In genomic region chr11:8335683-8336082, GRCh38 we compare ENCODE assay signal across 25 cellular contexts.
"Had no signal": no experiment of that assay in that cellular context is flagged by ENCODE, and none has a peak within 500 bp of the region (broad histone marks: within the 10 kb centered on the region; RNA-seq: fewer than 3 reads in every experiment).

No MANE protein-coding gene starts in this region.

- H3K4me1 ChIP-seq: breast epithelium, lower lobe of right lung, transverse colon, uterus had no signal

- H3K4me1 Mint-ChIP-seq: naive thymus-derived CD4-positive, alpha-beta T cell had no signal

- H3K36me3 Mint-ChIP-seq: naive thymus-derived CD4-positive, alpha-beta T cell; stimulated activated naive B cell treated with anti-CD40 and anti-IgM and Interleukin-4, amounts not matched to agents 10 μg/mL and 1 μg/mL and 100 μg/mL, for 72 hours had no signal

- H3K27ac Mint-ChIP-seq: activated CD8-positive, alpha-beta T cell treated with anti-CD3 and anti-CD28 coated beads, Interleukin-2, amount 10 ng/mL, durations not matched to agents 7 days and 5 days; activated naive CD8-positive, alpha-beta T cell treated with anti-CD3 and anti-CD28 coated beads, Interleukin-2, amount 50 U/mL, for 24 hours; activated T-helper 1 cell treated with anti-CD3 and anti-CD28 coated beads, Interleukin-12 subunit alpha, Interleukin-12 subunit beta, Interleukin-2, Interleukin-4 antibody, amounts not matched to agents 30 ng/mL and 10 ng/mL and 1 ng/mL, durations not matched to agents 14 hours and 24 hours and 36 hours; naive thymus-derived CD4-positive, alpha-beta T cell; stimulated activated naive B cell treated with anti-CD40 and anti-IgM and Interleukin-4, amounts not matched to agents 10 μg/mL and 1 μg/mL and 100 μg/mL, for 72 hours had no signal

- H3K36me3 ChIP-seq: breast epithelium, lower lobe of right lung, transverse colon, uterus had no signal

- H3K4me2 ChIP-seq: smooth muscle cell had no signal

- H3K9me3 ChIP-seq: breast epithelium, lower lobe of right lung, transverse colon, uterus had no signal

- DNase-seq: activated CD4-positive, alpha-beta T cell treated with anti-CD3 and anti-CD28 coated beads for 1 hour; activated CD4-positive, alpha-beta T cell treated with anti-CD3 and anti-CD28 coated beads, Interleukin-2, amount 50 U/mL, for 1 hour; activated CD8-positive, alpha-beta T cell treated with anti-CD3 and anti-CD28 coated beads, Interleukin-2, amount 10 ng/mL, durations not matched to agents 7 days and 5 days; activated gamma-delta T cell; activated naive CD4-positive, alpha-beta T cell treated with anti-CD3 and anti-CD28 coated beads, Interleukin-2, amount 50 U/mL, for 16 hours; activated naive CD8-positive, alpha-beta T cell treated with anti-CD3 and anti-CD28 coated beads, Interleukin-2, amount 50 U/mL, for 24 hours; aorta; cerebellar nuclear complex; cortex of kidney; erythroblast; lower lobe of right lung; naive thymus-derived CD4-positive, alpha-beta T cell; stimulated activated CD4-positive, alpha-beta T cell treated with anti-CD3 and anti-CD28 coated beads, Interleukin-15, amount 100 ng/mL, for 24 hours; stimulated activated CD4-positive, alpha-beta T cell treated with anti-CD3 and anti-CD28 coated beads, Interleukin-2, amount 100 ng/mL, for 48 hours; stimulated activated CD8-positive, alpha-beta memory T cell treated with anti-CD3 and anti-CD28 coated beads, Interleukin-4, amount 100 ng/mL, for 48 hours; stimulated activated naive B cell treated with anti-CD40 and anti-IgM and Interleukin-4, amounts not matched to agents 10 μg/mL and 1 μg/mL and 100 μg/mL, for 72 hours; T-helper 9 cell; transverse colon; uterus had no signal

- H3K27ac ChIP-seq: breast epithelium, lower lobe of right lung, transverse colon, uterus had no signal

- H3K9me3 Mint-ChIP-seq: activated naive CD8-positive, alpha-beta T cell treated with anti-CD3 and anti-CD28 coated beads, Interleukin-2, amount 50 U/mL, for 24 hours; activated T-helper 1 cell treated with anti-CD3 and anti-CD28 coated beads, Interleukin-12 subunit alpha, Interleukin-12 subunit beta, Interleukin-2, Interleukin-4 antibody, amounts not matched to agents 30 ng/mL and 10 ng/mL and 1 ng/mL, durations not matched to agents 14 hours and 24 hours and 36 hours; neural crest cell; stimulated activated naive B cell treated with anti-CD40 and anti-IgM and Interleukin-4, amounts not matched to agents 10 μg/mL and 1 μg/mL and 100 μg/mL, for 72 hours had no signal

- H3K4me3 Mint-ChIP-seq: activated CD8-positive, alpha-beta T cell treated with anti-CD3 and anti-CD28 coated beads, Interleukin-2, amount 10 ng/mL, durations not matched to agents 7 days and 5 days; activated naive CD8-positive, alpha-beta T cell treated with anti-CD3 and anti-CD28 coated beads, Interleukin-2, amount 50 U/mL, for 24 hours; activated T-helper 1 cell treated with anti-CD3 and anti-CD28 coated beads, Interleukin-12 subunit alpha, Interleukin-12 subunit beta, Interleukin-2, Interleukin-4 antibody, amounts not matched to agents 30 ng/mL and 10 ng/mL and 1 ng/mL, durations not matched to agents 14 hours and 24 hours and 36 hours; naive thymus-derived CD4-positive, alpha-beta T cell; neural crest cell; stimulated activated naive B cell treated with anti-CD40 and anti-IgM and Interleukin-4, amounts not matched to agents 10 μg/mL and 1 μg/mL and 100 μg/mL, for 72 hours had no signal

- H3K4me3 ChIP-seq: breast epithelium, lower lobe of right lung, smooth muscle cell, transverse colon, uterus had no signal

- H3K27me3 ChIP-seq: breast epithelium, uterus had no signal

- ATAC-seq: activated CD8-positive, alpha-beta T cell treated with anti-CD3 and anti-CD28 coated beads, Interleukin-2, amount 10 ng/mL, durations not matched to agents 7 days and 5 days; activated naive CD8-positive, alpha-beta T cell treated with anti-CD3 and anti-CD28 coated beads, Interleukin-2, amount 50 U/mL, for 24 hours; left lobe of liver; lower lobe of right lung; naive thymus-derived CD4-positive, alpha-beta T cell; sciatic nerve; stimulated activated naive B cell treated with anti-CD40 and anti-IgM and Interleukin-4, amounts not matched to agents 10 μg/mL and 1 μg/mL and 100 μg/mL, for 72 hours had no signal
